ENCODE assay signal across 8 cellular contexts in the genomic region with DNA sequence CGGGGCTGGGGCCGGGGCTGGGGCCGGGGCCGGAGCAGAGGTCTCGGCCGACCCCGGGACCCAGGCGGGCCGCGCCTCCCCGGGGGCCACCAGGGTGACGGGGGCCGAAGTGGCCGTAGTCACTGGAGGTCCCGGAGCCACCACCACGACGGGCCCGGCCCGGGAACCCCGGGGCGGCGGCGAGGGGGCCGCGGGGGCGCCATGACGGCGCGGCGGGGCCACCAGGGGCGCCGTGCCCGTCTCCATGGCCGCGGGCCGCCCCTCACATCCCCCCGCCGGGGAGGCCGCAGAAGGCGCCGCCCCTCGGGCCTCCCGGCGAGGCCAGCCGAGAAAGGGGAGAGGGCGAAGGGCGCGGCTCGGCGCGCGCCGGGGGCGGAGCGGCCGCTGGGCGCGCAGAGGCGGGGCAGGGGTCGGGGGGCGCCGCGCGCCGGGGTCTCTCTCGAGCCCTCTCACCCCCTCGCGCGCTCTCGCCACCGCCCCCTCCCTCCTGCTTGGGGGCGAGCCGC. TPM values are rescaled to one million over a fixed set of nuclear protein-coding genes. Genes with fewer than 3 reads are reported as not detected.
DNase-seq lines count a peak whose midpoint lies in the region; ATAC-seq and TF ChIP-seq lines count a peak whose summit lies in the region.

No MANE protein-coding gene starts in this region.

- H3K79me2 ChIP-seq in osteoblast (ENCODE audit: insufficient read depth, low read length): peaks cover 51% of the 10 kb centered on the region

- H3K9me3 ChIP-seq in left ventricle myocardium inferior (replicated peaks) (no peaks in the 10 kb centered on the region), duodenal mucosa (ENCODE audit: control insufficient read depth in 1 of 2, low read length in 2 of 2) (no peaks in the 10 kb centered on the region), osteoblast (ENCODE audit: low read depth, low read length) (no peaks in the 10 kb centered on the region)

- no peak for TF ChIP-seq RAD21 in Ishikawa (IDR thresholded peaks at IDR 0.05; ENCODE audit: low read depth)

- intact Hi-C loops in left ventricle myocardium inferior (cut with micrococcal nuclease): no loop called here
- intact Hi-C loops in cardiac septum (cut with DNase I): no loop called here

- no peak for TF ChIP-seq CTCF in left ventricle myocardium inferior (IDR thresholded peaks at IDR 0.05; ENCODE audit: borderline replicate concordance)
- TF ChIP-seq CTCF in osteoblast (IDR thresholded peaks at IDR 0.05; ENCODE audit: extremely low read depth, low read depth, low read length): no peak
- no peak for TF ChIP-seq CTCF in foreskin keratinocyte (conservative IDR thresholded peaks at IDR 0.05)

- peak overlapping the region in 1 of 2 donors; percentile 86 for H3K9ac ChIP-seq in duodenal mucosa (ENCODE audit: low read depth in 1 of 2, low read length in 2 of 2)

- ATAC-seq in foreskin keratinocyte: no peak

- peak overlapping the region; percentile 92 for H3K4me3 ChIP-seq in left ventricle myocardium inferior
- H3K4me3 ChIP-seq in duodenal mucosa (ENCODE audit: low read depth in 1 of 2, low read length in 2 of 2): peak overlapping the region; percentile 74 to 90
- H3K4me3 ChIP-seq in osteoblast (ENCODE audit: insufficient read depth, low read length): peak overlapping the region; percentile 82

- DNase-seq in left ventricle myocardium inferior (no peak), cardiac septum (ENCODE audit: low spot score) (no peak), osteoblast (ENCODE audit: insufficient read length, low spot score, missing footprints) (no peak), foreskin keratinocyte (no peak), HuH-7 (ENCODE audit: low spot score) (no peak), CD1c-positive myeloid dendritic cell (ENCODE audit: extremely low spot score) (no peak)

- H4K20me1 ChIP-seq in osteoblast (ENCODE audit: insufficient read depth, low read length): peaks cover 40% of the 10 kb centered on the region

- H3K4me2 ChIP-seq in osteoblast (ENCODE audit: insufficient read depth, low read length): peak overlapping the region; percentile 98

- H3K36me3 ChIP-seq in left ventricle myocardium inferior: peaks cover 8% of the 10 kb centered on the region
- H3K36me3 ChIP-seq in duodenal mucosa (ENCODE audit: control insufficient read depth in 1 of 2, insufficient read depth in 2 of 2, low read length in 2 of 2): peaks cover 5 to 9% of the 10 kb centered on the region in 2 donors
- peaks cover 10% of the 10 kb centered on the region for H3K36me3 ChIP-seq in osteoblast (ENCODE audit: insufficient read depth, low read length)

- no peak overlapping the region for H2AFZ ChIP-seq in osteoblast (ENCODE audit: low read length)

- H3K27me3 ChIP-seq in left ventricle myocardium inferior (ENCODE audit: low read depth): no peaks in the 10 kb centered on the region
- no peaks in the 10 kb centered on the region for H3K27me3 ChIP-seq in duodenal mucosa (ENCODE audit: control insufficient read depth in 1 of 2, insufficient read depth in 2 of 2, low read length in 2 of 2)
- H3K27me3 ChIP-seq in osteoblast (ENCODE audit: insufficient read depth, low read length): no peaks in the 10 kb centered on the region
- H3K27me3 ChIP-seq in foreskin keratinocyte: no peaks in the 10 kb centered on the region

- TF ChIP-seq EP300 in Ishikawa (IDR thresholded peaks at IDR 0.05; ENCODE audit: borderline replicate concordance): no peak

- H3K4me1 ChIP-seq in left ventricle myocardium inferior: peaks cover 64% of the 10 kb centered on the region
- H3K4me1 ChIP-seq in duodenal mucosa (ENCODE audit: control insufficient read depth in 1 of 2, insufficient read depth in 2 of 2, low read length in 2 of 2): peaks cover 24 to 25% of the 10 kb centered on the region in 2 donors
- H3K4me1 ChIP-seq in osteoblast (ENCODE audit: insufficient read depth, low read length): peaks cover 24% of the 10 kb centered on the region
- no peaks in the 10 kb centered on the region for H3K4me1 ChIP-seq in foreskin keratinocyte

- peak overlapping the region; percentile 92 for H3K27ac ChIP-seq in left ventricle myocardium inferior (replicated peaks)
- no peak overlapping the region for H3K27ac ChIP-seq in duodenal mucosa (ENCODE audit: low read depth, low read length)
- H3K27ac ChIP-seq in osteoblast (ENCODE audit: low read depth, low read length): no peak overlapping the region
- no peak overlapping the region for H3K27ac ChIP-seq in foreskin keratinocyte

TF ChIP-seq in Ishikawa, 13 proteins besides CTCF, POLR2A, EP300 and RAD21:
- TF ChIP-seq YY1 (IDR thresholded peaks at IDR 0.05; ENCODE audit: low read depth): 0 out of 2 replicates have a peak, but pooled peaks have one; percentile 30
- no peak for TF ChIP-seq TCF12 (IDR thresholded peaks at IDR 0.05; ENCODE audit: low read depth)

RNA-seq across cellular contexts. Expression of a gene that starts 0.3 kb away (rescaled TPM):
- total RNA-seq in left ventricle myocardium inferior (23.3 TPM), cardiac septum (23.7 TPM), osteoblast (26.5 and 31.5 TPM in 2 replicates), foreskin keratinocyte (32.1 and 32.9 TPM in 2 replicates)
- polyA plus RNA-seq in foreskin keratinocyte: 33.8 and 34.6 TPM in 2 replicates

RNA-seq across cellular contexts. Expression of a gene that starts 4.6 kb away (rescaled TPM):
- total RNA-seq in left ventricle myocardium inferior (not detected), cardiac septum (0.59 TPM), osteoblast (not detected in 2 replicates), foreskin keratinocyte (not detected in 2 replicates)
- 0.30 and 0.39 TPM in 2 replicates for polyA plus RNA-seq in foreskin keratinocyte

RNA-seq across cellular contexts. Expression of a gene that starts 12.4 kb away (rescaled TPM):
- total RNA-seq in left ventricle myocardium inferior: 1.3 TPM
- total RNA-seq in cardiac septum: 2.2 TPM
- total RNA-seq in osteoblast: 0.29 TPM in 1 of 2 replicates, not detected in the other
- 0.14 TPM in 1 of 2 replicates, not detected in the other for total RNA-seq in foreskin keratinocyte
- polyA plus RNA-seq in foreskin keratinocyte: 0.33 and 0.91 TPM in 2 replicates

RNA-seq across cellular contexts. Expression of a gene that starts 14.9 kb away (rescaled TPM):
- total RNA-seq in left ventricle myocardium inferior: 29.8 TPM
- 41.7 TPM for total RNA-seq in cardiac septum
- 30.9 and 32.9 TPM in 2 replicates for total RNA-seq in osteoblast
- 60.4 and 62.5 TPM in 2 replicates for total RNA-seq in foreskin keratinocyte
- polyA plus RNA-seq in foreskin keratinocyte: 73.4 and 81.2 TPM in 2 replicates

RNA-seq across cellular contexts. Expression of a gene that starts 25.2 kb away (rescaled TPM):
- 5.0 TPM for total RNA-seq in left ventricle myocardium inferior
- 6.1 TPM for total RNA-seq in cardiac septum
- total RNA-seq in osteoblast: 10.0 and 10.9 TPM in 2 replicates
- total RNA-seq in foreskin keratinocyte: 8.7 and 10.5 TPM in 2 replicates
- polyA plus RNA-seq in foreskin keratinocyte: 6.8 and 8.0 TPM in 2 replicates
